Comparison of ENCODE assay signal across 17 cellular contexts in genomic region chr1:9152535-9152934, GRCh38. TPM values are rescaled to one million over a fixed set of nuclear protein-coding genes. Genes with fewer than 3 reads are reported as not detected.
"Had no signal": no experiment of that assay in that cellular context is flagged by ENCODE, and none has a peak within 500 bp of the region (broad histone marks: within the 10 kb centered on the region; RNA-seq: fewer than 3 reads in every experiment).

No MANE protein-coding gene starts in this region.

- H3K4me3 ChIP-seq: coronary artery, transverse colon, vagina had no signal

- H3K27me3 Mint-ChIP-seq: activated CD4-positive, alpha-beta T cell treated with anti-CD3 and anti-CD28 coated beads, Interleukin-2, amount 10 ng/mL, durations not matched to agents 24 days and 14 days; activated CD8-positive, alpha-beta T cell treated with anti-CD3 and anti-CD28 coated beads for 36 hours; activated T-helper 17 cell treated with anti-CD3 and anti-CD28 coated beads, Interleukin-2, amount 50 U/mL, for 72 hours; T-cell had no signal

- H3K9me3 ChIP-seq: transverse colon, vagina had no signal

- H3K4me1 Mint-ChIP-seq: activated CD4-positive, alpha-beta T cell treated with anti-CD3 and anti-CD28 coated beads, Interleukin-2, amount 10 ng/mL, durations not matched to agents 24 days and 14 days; activated T-helper 17 cell treated with anti-CD3 and anti-CD28 coated beads, Interleukin-2, amount 50 U/mL, for 72 hours; T-cell had no signal

- H3K36me3 Mint-ChIP-seq: T-cell had no signal

- ATAC-seq: activated CD8-positive, alpha-beta T cell treated with anti-CD3 and anti-CD28 coated beads for 36 hours; activated T-helper 17 cell treated with anti-CD3 and anti-CD28 coated beads, Interleukin-2, amount 50 U/mL, for 72 hours; stimulated activated naive CD8-positive, alpha-beta T cell treated with anti-CD3 and anti-CD28 coated beads, Interleukin-15, Interleukin-2, amounts not matched to agents 100 U/mL and 50 U/mL, for 24 hours; T-cell had no signal

- H3K9me3 Mint-ChIP-seq: activated CD4-positive, alpha-beta T cell treated with anti-CD3 and anti-CD28 coated beads, Interleukin-2, amount 10 ng/mL, durations not matched to agents 24 days and 14 days; activated CD8-positive, alpha-beta T cell treated with anti-CD3 and anti-CD28 coated beads for 36 hours; activated T-helper 17 cell treated with anti-CD3 and anti-CD28 coated beads, Interleukin-2, amount 50 U/mL, for 72 hours; T-cell had no signal

- H3K4me3 Mint-ChIP-seq: activated CD4-positive, alpha-beta T cell treated with anti-CD3 and anti-CD28 coated beads, Interleukin-2, amount 10 ng/mL, durations not matched to agents 24 days and 14 days; activated CD8-positive, alpha-beta T cell treated with anti-CD3 and anti-CD28 coated beads for 36 hours; activated T-helper 17 cell treated with anti-CD3 and anti-CD28 coated beads, Interleukin-2, amount 50 U/mL, for 72 hours; T-cell had no signal

- H3K36me3 ChIP-seq: transverse colon, vagina had no signal

- DNase-seq: activated CD4-positive, alpha-beta T cell treated with anti-CD3 and anti-CD28 coated beads, Interleukin-2, amount 10 ng/mL, durations not matched to agents 24 days and 14 days; activated CD4-positive, CD25-positive, alpha-beta regulatory T cell; activated CD8-positive, alpha-beta T cell treated with anti-CD3 and anti-CD28 coated beads for 36 hours; activated naive CD4-positive, alpha-beta T cell treated with Interleukin-2 at 50 U/mL for 16 hours; activated T-cell treated with anti-CD3 and anti-CD28 coated beads, Interleukin-2, amount 50 U/mL, for 1 hour; aorta; erythroblast; midbrain; occipital lobe; stimulated activated naive CD8-positive, alpha-beta T cell treated with anti-CD3 and anti-CD28 coated beads, Interleukin-15, Interleukin-2, amounts not matched to agents 100 U/mL and 50 U/mL, for 24 hours; substantia nigra; T-cell; transverse colon had no signal

- H3K27ac Mint-ChIP-seq: activated CD4-positive, alpha-beta T cell treated with anti-CD3 and anti-CD28 coated beads, Interleukin-2, amount 10 ng/mL, durations not matched to agents 24 days and 14 days; activated CD8-positive, alpha-beta T cell treated with anti-CD3 and anti-CD28 coated beads for 36 hours; activated T-helper 17 cell treated with anti-CD3 and anti-CD28 coated beads, Interleukin-2, amount 50 U/mL, for 72 hours; T-cell had no signal

- H3K27me3 ChIP-seq: transverse colon, vagina had no signal

- H3K27ac ChIP-seq: vagina had no signal

RNA-seq across cellular contexts. Expression of gene GPR157, which starts 23.6 kb away (rescaled TPM):
- polyA plus RNA-seq: neural cell had no signal
